In the genomic region with DNA sequence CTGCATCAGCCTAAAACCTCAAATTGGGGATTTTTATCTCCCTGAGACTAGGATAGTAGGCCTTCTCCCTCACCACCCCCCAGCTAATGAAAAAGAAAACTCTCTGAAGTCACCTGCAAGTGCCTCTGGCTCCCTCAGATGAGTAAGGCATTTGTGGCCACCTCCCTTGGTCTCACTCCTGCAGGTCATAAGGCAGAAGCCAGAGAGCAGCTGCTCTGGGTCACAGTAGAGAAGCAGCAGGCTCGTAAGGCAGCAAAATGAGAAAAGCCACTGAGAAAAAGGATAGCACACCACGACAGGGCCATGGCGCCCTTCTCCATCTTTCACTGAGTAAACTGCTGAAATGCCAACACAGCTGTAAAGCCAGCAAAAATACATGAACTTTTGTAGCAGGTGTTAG, we compare ENCODE assay signal across 33 cellular contexts.
"Had no signal": no experiment of that assay in that cellular context is flagged by ENCODE, and none has a peak within 500 bp of the region (broad histone marks: within the 10 kb centered on the region; RNA-seq: fewer than 3 reads in every experiment).

No MANE protein-coding gene starts in this region.

- DNase-seq: activated B cell treated with CpG ODN at 0.5 μM for 24 hours; activated CD4-positive, alpha-beta memory T cell treated with anti-CD3 and anti-CD28 coated beads for 36 hours; activated CD4-positive, alpha-beta T cell treated with anti-CD3 and anti-CD28 coated beads for 4 hours; activated CD4-positive, alpha-beta T cell treated with anti-CD3 and anti-CD28 coated beads, Interleukin-2, amount 10 ng/mL, durations not matched to agents 24 days and 14 days; activated CD4-positive, alpha-beta T cell treated with anti-CD3 and anti-CD28 coated beads, Interleukin-2, amount 50 U/mL, for 1 hour; activated CD4-positive, alpha-beta T cell treated with anti-CD3 and anti-CD28 coated beads, Interleukin-2, amount 50 U/mL, for 4 hours; activated CD4-positive, CD25-positive, alpha-beta regulatory T cell treated with anti-CD3 and anti-CD28 coated beads, Interleukin-2, amount 50 U/mL, for 72 hours; activated CD8-positive, alpha-beta memory T cell treated with anti-CD3 and anti-CD28 coated beads, Interleukin-2, amount 50 U/mL, for 4 hours; activated CD8-positive, alpha-beta T cell treated with anti-CD3 and anti-CD28 coated beads for 36 hours; activated effector memory CD4-positive, alpha-beta T cell treated with Interleukin-2 at 50 U/mL for 16 hours; activated gamma-delta T cell; activated naive CD4-positive, alpha-beta T cell treated with anti-CD3 and anti-CD28 coated beads, Interleukin-2, amount 10 ng/mL, durations not matched to agents 7 days and 5 days; activated naive CD4-positive, alpha-beta T cell treated with Interleukin-2 at 50 U/mL for 16 hours; activated naive CD8-positive, alpha-beta T cell treated with anti-CD3 and anti-CD28 coated beads, Interleukin-2, amount 10 ng/mL, durations not matched to agents 7 days and 5 days; activated naive CD8-positive, alpha-beta T cell treated with anti-CD3 and anti-CD28 coated beads, Interleukin-2, amount 50 U/mL, for 24 hours; activated T-cell treated with anti-CD3 and anti-CD28 coated beads, Interleukin-2, amount 50 U/mL, for 24 hours; activated T-cell treated with anti-CD3 and anti-CD28 coated beads, Interleukin-2, amount 50 U/mL, for 48 hours; amygdala; anterior cingulate cortex; cerebellar nuclear complex; T-helper 1 cell; T-helper 2 cell; T-helper 9 cell had no signal

- H3K4me1 Mint-ChIP-seq: activated B cell treated with CpG ODN at 0.5 μM for 24 hours; activated CD4-positive, alpha-beta T cell treated with anti-CD3 and anti-CD28 coated beads, Interleukin-2, amount 10 ng/mL, durations not matched to agents 24 days and 14 days; activated naive CD4-positive, alpha-beta T cell treated with anti-CD3 and anti-CD28 coated beads, Interleukin-2, amount 10 ng/mL, durations not matched to agents 7 days and 5 days; activated naive CD4-positive, alpha-beta T cell treated with anti-CD3 and anti-CD28 coated beads, Interleukin-2, amount 50 U/mL, for 24 hours; activated naive CD8-positive, alpha-beta T cell treated with anti-CD3 and anti-CD28 coated beads, Interleukin-2, amount 10 ng/mL, durations not matched to agents 7 days and 5 days; activated naive CD8-positive, alpha-beta T cell treated with anti-CD3 and anti-CD28 coated beads, Interleukin-2, amount 50 U/mL, for 24 hours; central memory CD8-positive, alpha-beta T cell had no signal

- H3K27ac ChIP-seq: ascending aorta, cardiac muscle cell, VCaP had no signal

- H3K4me1 ChIP-seq: ascending aorta had no signal

- H3K27me3 ChIP-seq: ascending aorta, cardiac muscle cell had no signal

- H3K4me3 ChIP-seq: ascending aorta, cardiac muscle cell had no signal

- ATAC-seq: activated CD8-positive, alpha-beta T cell treated with anti-CD3 and anti-CD28 coated beads for 36 hours; activated naive CD8-positive, alpha-beta T cell treated with anti-CD3 and anti-CD28 coated beads, Interleukin-2, amount 50 U/mL, for 24 hours had no signal

- H3K9me3 Mint-ChIP-seq: activated B cell treated with CpG ODN at 0.5 μM for 24 hours; activated CD4-positive, alpha-beta memory T cell treated with anti-CD3 and anti-CD28 coated beads for 36 hours; activated CD4-positive, alpha-beta T cell treated with anti-CD3 and anti-CD28 coated beads, Interleukin-2, amount 10 ng/mL, durations not matched to agents 24 days and 14 days; activated CD8-positive, alpha-beta T cell treated with anti-CD3 and anti-CD28 coated beads for 36 hours; activated naive CD4-positive, alpha-beta T cell treated with anti-CD3 and anti-CD28 coated beads, Interleukin-2, amount 10 ng/mL, durations not matched to agents 7 days and 5 days; activated naive CD4-positive, alpha-beta T cell treated with anti-CD3 and anti-CD28 coated beads, Interleukin-2, amount 50 U/mL, for 24 hours; activated naive CD8-positive, alpha-beta T cell treated with anti-CD3 and anti-CD28 coated beads, Interleukin-2, amount 10 ng/mL, durations not matched to agents 7 days and 5 days; activated naive CD8-positive, alpha-beta T cell treated with anti-CD3 and anti-CD28 coated beads, Interleukin-2, amount 50 U/mL, for 24 hours; activated T-cell treated with anti-CD3 and anti-CD28 coated beads, Interleukin-2, amount 50 U/mL, for 24 hours; activated T-helper 2 cell treated with anti-CD3 and anti-CD28 coated beads, Interferon-gamma antibody, Interleukin-2, Interleukin-4, amounts not matched to agents 10 μg/mL and 5 μg/mL and 100 μg/mL, durations not matched to agents 14 hours and 24 hours and 36 hours; brain; central memory CD8-positive, alpha-beta T cell; T-helper 1 cell treated with Interleukin-12 subunit alpha and Interleukin-12 subunit beta and Interleukin-4 antibody, amounts not matched to agents 30 μg/mL and 1 μg/mL, for 36 hours; T-helper 2 cell treated with Interferon-gamma antibody and Interleukin-4, amounts not matched to agents 5 μg/mL and 100 μg/mL, for 36 hours had no signal

- H3K36me3 ChIP-seq: ascending aorta, cardiac muscle cell had no signal

- H3K4me3 Mint-ChIP-seq: activated B cell treated with CpG ODN at 0.5 μM for 24 hours; activated CD4-positive, alpha-beta memory T cell treated with anti-CD3 and anti-CD28 coated beads for 36 hours; activated CD4-positive, alpha-beta T cell treated with anti-CD3 and anti-CD28 coated beads, Interleukin-2, amount 10 ng/mL, durations not matched to agents 24 days and 14 days; activated CD8-positive, alpha-beta T cell treated with anti-CD3 and anti-CD28 coated beads for 36 hours; activated naive CD4-positive, alpha-beta T cell treated with anti-CD3 and anti-CD28 coated beads, Interleukin-2, amount 10 ng/mL, durations not matched to agents 7 days and 5 days; activated naive CD4-positive, alpha-beta T cell treated with anti-CD3 and anti-CD28 coated beads, Interleukin-2, amount 50 U/mL, for 24 hours; activated naive CD8-positive, alpha-beta T cell; activated naive CD8-positive, alpha-beta T cell treated with anti-CD3 and anti-CD28 coated beads, Interleukin-2, amount 10 ng/mL, durations not matched to agents 7 days and 5 days; activated naive CD8-positive, alpha-beta T cell treated with anti-CD3 and anti-CD28 coated beads, Interleukin-2, amount 50 U/mL, for 24 hours; activated T-cell treated with anti-CD3 and anti-CD28 coated beads, Interleukin-2, amount 50 U/mL, for 24 hours; brain; central memory CD8-positive, alpha-beta T cell; T-helper 1 cell treated with Interleukin-12 subunit alpha and Interleukin-12 subunit beta and Interleukin-4 antibody, amounts not matched to agents 30 μg/mL and 1 μg/mL, for 36 hours; T-helper 2 cell treated with Interferon-gamma antibody and Interleukin-4, amounts not matched to agents 5 μg/mL and 100 μg/mL, for 36 hours had no signal

- H3K27me3 Mint-ChIP-seq: activated B cell treated with CpG ODN at 0.5 μM for 24 hours; activated CD4-positive, alpha-beta T cell treated with anti-CD3 and anti-CD28 coated beads, Interleukin-2, amount 10 ng/mL, durations not matched to agents 24 days and 14 days; activated CD8-positive, alpha-beta T cell treated with anti-CD3 and anti-CD28 coated beads for 36 hours; activated naive CD4-positive, alpha-beta T cell treated with anti-CD3 and anti-CD28 coated beads, Interleukin-2, amount 10 ng/mL, durations not matched to agents 7 days and 5 days; central memory CD8-positive, alpha-beta T cell had no signal

- H3K36me3 Mint-ChIP-seq: activated CD4-positive, alpha-beta memory T cell treated with anti-CD3 and anti-CD28 coated beads for 36 hours; activated naive CD4-positive, alpha-beta T cell treated with anti-CD3 and anti-CD28 coated beads, Interleukin-2, amount 10 ng/mL, durations not matched to agents 7 days and 5 days; activated naive CD4-positive, alpha-beta T cell treated with anti-CD3 and anti-CD28 coated beads, Interleukin-2, amount 50 U/mL, for 24 hours; activated naive CD8-positive, alpha-beta T cell; activated naive CD8-positive, alpha-beta T cell treated with anti-CD3 and anti-CD28 coated beads, Interleukin-2, amount 10 ng/mL, durations not matched to agents 7 days and 5 days; brain had no signal

- H3K27ac Mint-ChIP-seq: activated B cell treated with CpG ODN at 0.5 μM for 24 hours; activated CD4-positive, alpha-beta memory T cell treated with anti-CD3 and anti-CD28 coated beads for 36 hours; activated CD4-positive, alpha-beta T cell treated with anti-CD3 and anti-CD28 coated beads, Interleukin-2, amount 10 ng/mL, durations not matched to agents 24 days and 14 days; activated CD8-positive, alpha-beta T cell treated with anti-CD3 and anti-CD28 coated beads for 36 hours; activated naive CD4-positive, alpha-beta T cell treated with anti-CD3 and anti-CD28 coated beads, Interleukin-2, amount 10 ng/mL, durations not matched to agents 7 days and 5 days; activated naive CD4-positive, alpha-beta T cell treated with anti-CD3 and anti-CD28 coated beads, Interleukin-2, amount 50 U/mL, for 24 hours; activated naive CD8-positive, alpha-beta T cell; activated naive CD8-positive, alpha-beta T cell treated with anti-CD3 and anti-CD28 coated beads, Interleukin-2, amount 10 ng/mL, durations not matched to agents 7 days and 5 days; activated naive CD8-positive, alpha-beta T cell treated with anti-CD3 and anti-CD28 coated beads, Interleukin-2, amount 50 U/mL, for 24 hours; activated T-cell treated with anti-CD3 and anti-CD28 coated beads, Interleukin-2, amount 50 U/mL, for 24 hours; activated T-helper 2 cell treated with anti-CD3 and anti-CD28 coated beads, Interferon-gamma antibody, Interleukin-2, Interleukin-4, amounts not matched to agents 10 μg/mL and 5 μg/mL and 100 μg/mL, durations not matched to agents 14 hours and 24 hours and 36 hours; T-helper 1 cell treated with Interleukin-12 subunit alpha and Interleukin-12 subunit beta and Interleukin-4 antibody, amounts not matched to agents 30 μg/mL and 1 μg/mL, for 36 hours; T-helper 2 cell treated with Interferon-gamma antibody and Interleukin-4, amounts not matched to agents 5 μg/mL and 100 μg/mL, for 36 hours had no signal

- H3K9me3 ChIP-seq: ascending aorta had no signal
